In the genomic region with DNA sequence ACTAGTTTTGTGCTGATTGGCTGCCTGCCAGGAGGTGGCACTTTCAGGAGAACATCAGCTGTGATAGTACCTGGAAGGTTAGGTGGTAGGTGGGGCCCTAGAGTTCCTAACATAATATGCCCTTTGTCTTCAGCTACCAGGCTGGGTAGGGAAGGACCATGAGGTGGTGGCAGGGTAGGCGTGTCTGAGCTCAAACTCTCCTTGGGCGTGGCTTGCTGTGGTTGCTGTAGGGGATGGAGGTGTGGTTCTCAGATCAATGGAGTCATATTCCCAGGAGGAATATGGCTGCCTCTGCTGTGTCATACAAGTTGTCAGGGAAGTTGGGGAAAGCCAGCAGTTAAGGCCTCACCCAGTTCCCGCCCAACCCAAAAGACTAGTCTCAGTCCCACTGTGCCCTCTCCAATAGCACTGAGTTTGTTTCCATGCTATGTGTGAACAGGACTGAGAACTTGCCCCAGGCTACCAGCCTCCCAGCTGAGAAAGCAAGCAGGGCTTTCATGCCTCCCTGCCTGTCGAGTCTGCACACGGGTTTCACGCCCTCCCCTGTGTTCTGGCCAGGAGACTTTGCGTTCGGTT, we compare ENCODE assay signal across 1 cellular context.
TF ChIP-seq lines count a peak whose summit lies in the region.

No MANE protein-coding gene starts in this region.

TF ChIP-seq in WTC11, 78 proteins besides CTCF, POLR2A, EP300 and RAD21 (continued from another document):
- TF ChIP-seq, protein P1, sequence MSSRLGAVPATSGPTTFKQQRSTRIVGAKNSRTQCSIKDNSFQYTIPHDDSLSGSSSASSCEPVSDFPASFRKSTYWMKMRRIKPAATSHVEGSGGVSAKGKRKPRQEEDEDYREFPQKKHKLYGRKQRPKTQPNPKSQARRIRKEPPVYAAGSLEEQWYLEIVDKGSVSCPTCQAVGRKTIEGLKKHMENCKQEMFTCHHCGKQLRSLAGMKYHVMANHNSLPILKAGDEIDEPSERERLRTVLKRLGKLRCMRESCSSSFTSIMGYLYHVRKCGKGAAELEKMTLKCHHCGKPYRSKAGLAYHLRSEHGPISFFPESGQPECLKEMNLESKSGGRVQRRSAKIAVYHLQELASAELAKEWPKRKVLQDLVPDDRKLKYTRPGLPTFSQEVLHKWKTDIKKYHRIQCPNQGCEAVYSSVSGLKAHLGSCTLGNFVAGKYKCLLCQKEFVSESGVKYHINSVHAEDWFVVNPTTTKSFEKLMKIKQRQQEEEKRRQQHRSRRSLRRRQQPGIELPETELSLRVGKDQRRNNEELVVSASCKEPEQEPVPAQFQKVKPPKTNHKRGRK (CRISPR knock-in tag; IDR thresholded peaks at IDR 0.05; ENCODE audit: borderline replicate concordance) = no peak
- TF ChIP-seq AR (CRISPR knock-in tag; IDR thresholded peaks at IDR 0.05) = no peak
